In genomic region chr6:25670793-25671513, GRCh38 we compare ENCODE assay signal across 18 cellular contexts. TPM values are rescaled to one million over a fixed set of nuclear protein-coding genes. Genes with fewer than 3 reads are reported as not detected.
DNase-seq lines count a peak whose midpoint lies in the region; ATAC-seq, FAIRE-seq and TF ChIP-seq lines count a peak whose summit lies in the region.
"Had no signal": no experiment of that assay in that cellular context is flagged by ENCODE, and none has a peak within 500 bp of the region (broad histone marks: within the 10 kb centered on the region; RNA-seq: fewer than 3 reads in every experiment).

No MANE protein-coding gene starts in this region.

- FAIRE-seq in HepG2 (lab: Jason Lieb, UNC) (peak; percentile 12), GM12891 (lab: Jason Lieb, UNC) (no peak)
- FAIRE-seq: G401.6, GM19239 had no signal

- H3K4me1 Mint-ChIP-seq in Caco-2 (ENCODE audit: low read depth, unreplicated experiment) (peaks cover 10% of the 10 kb centered on the region), CD14-positive monocyte (peaks cover 3% of the 10 kb centered on the region)
- H3K4me1 Mint-ChIP-seq: nephron had no signal

- H3K9me3 Mint-ChIP-seq in Caco-2 (ENCODE audit: unreplicated experiment) (no peaks in the 10 kb centered on the region), CD14-positive monocyte (no peaks in the 10 kb centered on the region)
- H3K9me3 Mint-ChIP-seq: nephron had no signal

- no peak for TF ChIP-seq POLR2A in IMR-90 (IDR thresholded peaks at IDR 0.05; ENCODE audit: low read depth, low read length)
- no peak for TF ChIP-seq POLR2A in HepG2 (IDR thresholded peaks at IDR 0.05; ENCODE audit: insufficient read depth in 1 of 2, low read depth in 2 of 2, low read length in 2 of 2)
- TF ChIP-seq POLR2A in GM12891 (IDR thresholded peaks at IDR 0.05; ENCODE audit: low read depth, low read length): no peak

- no peak overlapping the region for H2BK20ac ChIP-seq in IMR-90 (ENCODE audit: low read depth, low read length)

- H3K79me2 ChIP-seq in HepG2 (ENCODE audit: insufficient read depth, low read length): no peaks in the 10 kb centered on the region

- no peaks in the 10 kb centered on the region for H3K9me1 ChIP-seq in IMR-90 (ENCODE audit: insufficient read depth, low read length)

- no peak overlapping the region for H3K4me3 Mint-ChIP-seq in Caco-2 (ENCODE audit: unreplicated experiment)
- no peak overlapping the region for H3K4me3 Mint-ChIP-seq in CD14-positive monocyte
- H3K4me3 Mint-ChIP-seq: nephron had no signal

- no peaks in the 10 kb centered on the region for H3K4me1 ChIP-seq in IMR-90 (ENCODE audit: control insufficient read depth, insufficient read depth, low read length)
- H3K4me1 ChIP-seq in HepG2 (ENCODE audit: insufficient read depth, low read length): peaks cover 34% of the 10 kb centered on the region
- peaks cover 4% of the 10 kb centered on the region; the same call in 1 of the 2 replicates for H3K4me1 ChIP-seq in Caco-2
- H3K4me1 ChIP-seq: BLaER1 treated with 17β-estradiol and CSF1 and Interleukin-3, amounts not matched to agents 10 nM and 100 nM; right atrium auricular region; transverse colon had no signal

- in situ Hi-C loops in IMR-90 (cut with MboI; ENCODE audit: low sequenced_read_pairs): no loop called here
- in situ Hi-C loops in SK-MEL-5 (cut with HindIII; ENCODE audit: low pct_unique_long_range_greater_than_20kb, low sequenced_read_pairs): no loop called here
- in situ Hi-C loops in HepG2 (cut with HindIII; ENCODE audit: extremely low pct_ligation_motif_present, low pct_unique_long_range_greater_than_20kb): no loop called here

- no peak overlapping the region for H3K27ac ChIP-seq in IMR-90 (ENCODE audit: insufficient read depth, low read length)
- H3K27ac ChIP-seq in HepG2 (ENCODE audit: extremely low read length, insufficient read depth, low read length): no peak overlapping the region
- H3K27ac ChIP-seq: BLaER1 treated with 17β-estradiol and CSF1 and Interleukin-3, amounts not matched to agents 10 nM and 100 nM; dorsolateral prefrontal cortex; right atrium auricular region; transverse colon had no signal

- no peaks in the 10 kb centered on the region for H4K20me1 ChIP-seq in IMR-90 (ENCODE audit: insufficient read depth, low read length)
- no peaks in the 10 kb centered on the region for H4K20me1 ChIP-seq in HepG2 (ENCODE audit: insufficient read depth, low read length)
- H4K20me1 ChIP-seq: BLaER1 treated with 17β-estradiol and CSF1 and Interleukin-3, amounts not matched to agents 10 nM and 100 nM had no signal

- no peak overlapping the region for H4K91ac ChIP-seq in IMR-90 (ENCODE audit: insufficient read depth, low read depth, low read length)

- H2AK5ac ChIP-seq in IMR-90 (ENCODE audit: low read depth, low read length): no peak overlapping the region

- H3K4me3 ChIP-seq in IMR-90 (ENCODE audit: insufficient read depth, low read depth, low read length) (no peak overlapping the region), HepG2 (replicated peaks in 1 of 3; ENCODE audit: insufficient read depth in 1 of 3, low read depth in 2 of 3, low read length in 3 of 3) (no peak overlapping the region), Caco-2 (ENCODE audit: low read depth, low read length) (no peak overlapping the region)
- H3K4me3 ChIP-seq: BLaER1 treated with 17β-estradiol and CSF1 and Interleukin-3, amounts not matched to agents 10 nM and 100 nM; dorsolateral prefrontal cortex; lung; right atrium auricular region; transverse colon had no signal

- TF ChIP-seq RAD21 in IMR-90 (IDR thresholded peaks at IDR 0.05; ENCODE audit: low read length) (no peak), HepG2 (CRISPR knock-in tag; IDR thresholded peaks at IDR 0.05) (no peak)

- H2AFZ ChIP-seq in IMR-90 (replicated peaks; ENCODE audit: low read length, poor library complexity): no peak overlapping the region
- H2AFZ ChIP-seq in HepG2 (ENCODE audit: low read length): no peak overlapping the region

- no peaks in the 10 kb centered on the region for H3K27me3 Mint-ChIP-seq in Caco-2 (ENCODE audit: insufficient read depth, unreplicated experiment)
- H3K27me3 Mint-ChIP-seq in CD14-positive monocyte (ENCODE audit: low read depth in 3 of 3): peaks cover 3 to 7% (median 6%) of the 10 kb centered on the region in 3 donors

- H4K5ac ChIP-seq in IMR-90 (ENCODE audit: low read depth, low read length): no peak overlapping the region

- H2BK15ac ChIP-seq in IMR-90 (ENCODE audit: low read depth, low read length): no peak overlapping the region

- no peak overlapping the region for H3K4ac ChIP-seq in IMR-90 (ENCODE audit: low read depth, low read length)

- no peak overlapping the region for H2AK9ac ChIP-seq in IMR-90 (replicated peaks; ENCODE audit: low read depth, low read length, poor library complexity)

- H3K56ac ChIP-seq in IMR-90 (ENCODE audit: extremely low read depth, insufficient read depth, low read length): no peak overlapping the region

- H3K36me3 Mint-ChIP-seq in Caco-2 (ENCODE audit: insufficient read depth, unreplicated experiment) (no peaks in the 10 kb centered on the region), CD14-positive monocyte (no peaks in the 10 kb centered on the region)

- TF ChIP-seq EP300 in HepG2 (IDR thresholded peaks at IDR 0.05; ENCODE audit: low read depth in 2 of 2, low read length in 2 of 2) (no peak), HepG2 (CRISPR knock-in tag; IDR thresholded peaks at IDR 0.05; ENCODE audit: borderline replicate concordance) (no peak)

- CTCF ChIA-PET in IMR-90 (lab: Yijun Ruan, JAX): no interaction called here
- CTCF ChIA-PET in HepG2 (lab: Yijun Ruan, JAX; ENCODE audit: low intra/inter-chr PET ratio, low total read pairs): no interaction called here
- CTCF ChIA-PET in Caco-2 (lab: Charles Lee): interaction anchor here (0.9 kb wide), 1 partner anchor 47 kb away, joined by 7 read pairs; no protein-coding TSS in a partner anchor

- H3K9ac ChIP-seq in IMR-90 (ENCODE audit: low read depth, low read length) (no peak overlapping the region), HepG2 (ENCODE audit: insufficient read depth, low read depth, low read length) (no peak overlapping the region)
- H3K9ac ChIP-seq: BLaER1 treated with 17β-estradiol and CSF1 and Interleukin-3, amounts not matched to agents 10 nM and 100 nM had no signal

- no peak overlapping the region for H3K27ac Mint-ChIP-seq in Caco-2 (ENCODE audit: unreplicated experiment)
- no peak overlapping the region for H3K27ac Mint-ChIP-seq in CD14-positive monocyte

- no peak overlapping the region for H3K4me2 ChIP-seq in IMR-90 (ENCODE audit: low read depth, low read length)
- H3K4me2 ChIP-seq in HepG2 (ENCODE audit: low read depth, low read length): no peak overlapping the region
- H3K4me2 ChIP-seq: BLaER1 treated with 17β-estradiol and CSF1 and Interleukin-3, amounts not matched to agents 10 nM and 100 nM had no signal

- dilution Hi-C loops in IMR-90 (cut with HindIII; ENCODE audit: low sequenced_read_pairs, unreplicated experiment): no loop called here

- H3K36me3 ChIP-seq in IMR-90 (ENCODE audit: control insufficient read depth, insufficient read depth, low read length): no peaks in the 10 kb centered on the region
- H3K36me3 ChIP-seq in HepG2 (replicated peaks in 1 of 2; ENCODE audit: control insufficient read depth in 1 of 2, insufficient read depth in 2 of 2, low read length in 2 of 2): no peaks in the 10 kb centered on the region
- no peaks in the 10 kb centered on the region; the same call in 1 of the 2 replicates for H3K36me3 ChIP-seq in Caco-2 (ENCODE audit: control insufficient read depth, insufficient read depth, low read length)
- H3K36me3 ChIP-seq: BLaER1 treated with 17β-estradiol and CSF1 and Interleukin-3, amounts not matched to agents 10 nM and 100 nM; right atrium auricular region; transverse colon had no signal

- H3K27me3 ChIP-seq in IMR-90 (ENCODE audit: control insufficient read depth, insufficient read depth, low read length) (no peaks in the 10 kb centered on the region), HepG2 (ENCODE audit: control insufficient read depth in 1 of 2, insufficient read depth in 2 of 2, low read length in 2 of 2) (peaks cover 0 to 1% of the 10 kb centered on the region in 2 experiments; a peak in 1 of 5 replicates), Caco-2 (replicated peaks; ENCODE audit: control insufficient read depth, insufficient read depth, low read length) (no peaks in the 10 kb centered on the region)
- H3K27me3 ChIP-seq: BLaER1 treated with 17β-estradiol and CSF1 and Interleukin-3, amounts not matched to agents 10 nM and 100 nM; right atrium auricular region; transverse colon had no signal

- intact Hi-C loops in IMR-90 (cut with micrococcal nuclease): no loop called here
- intact Hi-C loops in HepG2 (cut with micrococcal nuclease; ENCODE audit: unreplicated experiment): no loop called here
- intact Hi-C loops in Caco-2 (cut with micrococcal nuclease; ENCODE audit: unreplicated experiment): no loop called here
- intact Hi-C loops in CD14-positive monocyte (cut with micrococcal nuclease): no loop called here

- no peak for TF ChIP-seq CTCF in IMR-90 (conservative IDR thresholded peaks at IDR 0.05; ENCODE audit: low read depth, low read length)
- no peak for TF ChIP-seq CTCF in HepG2 (CRISPR knock-in tag; IDR thresholded peaks at IDR 0.05)
- no peak for TF ChIP-seq CTCF in Caco-2 (IDR thresholded peaks at IDR 0.05; ENCODE audit: insufficient read depth in 1 of 2, low read depth in 1 of 2, low read length in 1 of 2, severe bottlenecking in 1 of 2, unreplicated experiment in 1 of 2)
- no peak for TF ChIP-seq CTCF in CD14-positive monocyte (IDR thresholded peaks at IDR 0.05)

- H2BK120ac ChIP-seq in IMR-90 (ENCODE audit: low read depth, low read length): no peak overlapping the region

- no peaks in the 10 kb centered on the region for H3K79me1 ChIP-seq in IMR-90 (ENCODE audit: low read depth in 1 of 2, low read length in 2 of 2)

- peak; percentile 25 for DNase-seq in ELR (ENCODE audit: low read depth)
- DNase-seq in IMR-90: no peak
- DNase-seq in SK-MEL-5 (ENCODE audit: low read depth, low spot score): peak; percentile 55
- no peak for DNase-seq in HepG2 (ENCODE audit: low spot score)
- no peak for DNase-seq in Caco-2
- no peak for DNase-seq in EL
- DNase-seq in GM12891 (ENCODE audit: insufficient read length, low spot score): no peak
- no peak for DNase-seq in CD14-positive monocyte (ENCODE audit: low spot score)
- DNase-seq: activated gamma-delta T cell treated with Interleukin-2 at 50 U/mL for 16 hours; dorsolateral prefrontal cortex; stimulated activated CD4-positive, alpha-beta T cell treated with anti-CD3 and anti-CD28 coated beads, Interleukin-2, amount 100 ng/mL, for 48 hours; transverse colon had no signal

- ATAC-seq in IMR-90 (ENCODE audit: low read depth) (no peak), HepG2 (no peak)

- H3K14ac ChIP-seq in IMR-90 (replicated peaks; ENCODE audit: low read depth, low read length): no peak overlapping the region

- BruUV-seq in IMR-90 (replicated peaks; lab: Mats Ljungman, UMichigan) (no TSS peak), HepG2 (replicated peaks; lab: Mats Ljungman, UMichigan) (no TSS peak), Caco-2 (replicated peaks; lab: Mats Ljungman, UMichigan) (no TSS peak)

- WGBS in IMR-90 (ENCODE audit: extremely low coverage in 2 of 2, insufficient read length in 1 of 2), 2 experiments: no CpG with 5 or more reads among the region's 7 CpGs
- 91% methylated on average over 7 of the region's 7 CpGs for WGBS in HepG2 (ENCODE audit: low lambda C conversion rate)

- H3K9me3 ChIP-seq in IMR-90 (ENCODE audit: control insufficient read depth, insufficient read depth, low read length): no peaks in the 10 kb centered on the region
- H3K9me3 ChIP-seq in HepG2 (ENCODE audit: low read length): no peaks in the 10 kb centered on the region
- H3K9me3 ChIP-seq in Caco-2: no peaks in the 10 kb centered on the region
- H3K9me3 ChIP-seq: BLaER1 treated with 17β-estradiol and CSF1 and Interleukin-3, amounts not matched to agents 10 nM and 100 nM; right atrium auricular region; transverse colon had no signal

- H4K8ac ChIP-seq in IMR-90 (ENCODE audit: low read depth in 2 of 2, low read length in 2 of 2): no peak overlapping the region

- POLR2A ChIA-PET in IMR-90 (lab: Charles Lee; ENCODE audit: unreplicated experiment) (no interaction called here), HepG2 (lab: Yijun Ruan, JAX) (interaction anchor here (0.9 to 1.3 kb wide), 3 partner anchors 10 to 229 kb away, joined by 3 to 5 read pairs (median 3); no protein-coding TSS in a partner anchor), Caco-2 (lab: Charles Lee) (no interaction called here)

- H3K18ac ChIP-seq in IMR-90 (ENCODE audit: low read depth, low read length): no peak overlapping the region

- H3K23ac ChIP-seq in IMR-90 (ENCODE audit: low read depth, low read length): no peak overlapping the region

- H2BK5ac ChIP-seq in IMR-90 (ENCODE audit: low read depth, low read length, poor library complexity, severe bottlenecking): no peak overlapping the region

RNA-seq across cellular contexts. Expression of gene SCGN, which starts 18.9 kb away (rescaled TPM):
- not detected in 2 replicates for total RNA-seq in IMR-90 (2012; rRNA removed)
- not detected in 2 replicates for polyA plus RNA-seq in IMR-90 (2012; rRNA removed)
- not detected in 2 replicates for polyA plus RNA-seq in IMR-90 (2012; cell fraction: cytosol; rRNA removed)
- not detected in 2 replicates for polyA plus RNA-seq in IMR-90 (2012; cell fraction: nucleus; rRNA removed; ENCODE audit: low replicate concordance)
- 0.26 TPM in 1 of 2 replicates, not detected in the other for total RNA-seq in SK-MEL-5 (2014; rRNA removed; shearing (Covaris generic))
- polyA plus RNA-seq in SK-MEL-5 (2015; cell fraction: cytosol; rRNA removed): 0.15 and 0.60 TPM in 2 replicates
- not detected in 2 replicates for polyA plus RNA-seq in SK-MEL-5 (2015; cell fraction: nucleus; rRNA removed)
- 29.0 and 45.4 TPM in 2 replicates for total RNA-seq in HepG2 (2016; rRNA removed; fragmentation: Illumina TruSeq; extraction: Trizol)
- 4.4 and 5.6 TPM in 2 replicates for total RNA-seq in HepG2 (2016; cell fraction: cytosol; rRNA removed; fragmentation: Illumina TruSeq; extraction: Trizol; ENCODE audit: low read depth)
- total RNA-seq in HepG2 (2016; cell fraction: insoluble cytoplasmic fraction; rRNA removed; fragmentation: Illumina TruSeq; extraction: Trizol): 27.9 and 49.4 TPM in 2 replicates
- 10.6 and 11.2 TPM in 2 replicates for total RNA-seq in HepG2 (2016; cell fraction: membrane; rRNA removed; fragmentation: Illumina TruSeq; extraction: Trizol)
- 10.5 and 10.7 TPM in 2 replicates for total RNA-seq in HepG2 (2016; cell fraction: nucleus; rRNA removed; fragmentation: Illumina TruSeq; extraction: Trizol)
- 2.1 and 2.9 TPM in 2 replicates for polyA plus RNA-seq in HepG2 (2011; rRNA removed)
- polyA plus RNA-seq in HepG2 (2011; cell fraction: cytosol; rRNA removed): 2.7 and 3.3 TPM in 2 replicates
- 0.71 and 0.87 TPM in 2 replicates for polyA plus RNA-seq in HepG2 (2011; cell fraction: nucleus; rRNA removed)
- polyA plus RNA-seq in HepG2 (2012): 3.0 and 8.3 TPM in 2 replicates
- polyA plus RNA-seq in HepG2 (2016; cell fraction: cytosol; fragmentation: Illumina TruSeq; extraction: Trizol; ENCODE audit: low read depth): 4.5 and 4.7 TPM in 2 replicates
- polyA plus RNA-seq in HepG2 (2016; cell fraction: insoluble cytoplasmic fraction; fragmentation: Illumina TruSeq; extraction: Trizol; ENCODE audit: low read depth): 43.5 and 45.3 TPM in 2 replicates
- 8.0 and 8.2 TPM in 2 replicates for polyA plus RNA-seq in HepG2 (2016; cell fraction: membrane; fragmentation: Illumina TruSeq; extraction: Trizol; ENCODE audit: low read depth)
- polyA plus RNA-seq in HepG2 (2016; cell fraction: nucleus; fragmentation: Illumina TruSeq; extraction: Trizol; ENCODE audit: insufficient read depth, low read depth): 14.9 and 15.4 TPM in 2 replicates
- polyA minus RNA-seq in HepG2 (2011; rRNA and poly(A)+ RNA removed; ENCODE audit: low replicate concordance): 2.1 TPM in 1 of 2 replicates, not detected in the other
- polyA minus RNA-seq in HepG2 (2011; cell fraction: cytosol; rRNA and poly(A)+ RNA removed): 0.89 and 1.1 TPM in 2 replicates
- 0.52 TPM in 1 of 2 replicates, not detected in the other for polyA minus RNA-seq in HepG2 (2011; cell fraction: nucleus; rRNA and poly(A)+ RNA removed)
- 7.7 and 11.7 TPM in 2 replicates for total RNA-seq in Caco-2 (2022)
- not detected for polyA plus RNA-seq in GM12891 (2012; ENCODE audit: low read depth, missing spikeins)
- polyA plus RNA-seq in CD14-positive monocyte: not detected

Comparison
In these comparisons a context has a peak if more than half of its experiments do, and no peak if none do; other contexts are left out.
1. DNase-seq: peak in ELR (single experiment) and SK-MEL-5 (single experiment); none in IMR-90 (single experiment), HepG2 (single experiment), Caco-2 (0 of 2), EL (single experiment), GM12891 (single experiment) and CD14-positive monocyte (single experiment).